ENCODE assay signal across 23 cellular contexts in genomic region chr3:155661042-155661441, GRCh38.
"Had no signal": no experiment of that assay in that cellular context is flagged by ENCODE, and none has a peak within 500 bp of the region (broad histone marks: within the 10 kb centered on the region; RNA-seq: fewer than 3 reads in every experiment).

No MANE protein-coding gene starts in this region.

- H3K9me3 Mint-ChIP-seq: activated B cell treated with CpG ODN at 0.5 μM for 24 hours; activated CD4-positive, alpha-beta T cell treated with anti-CD3 and anti-CD28 coated beads, Interleukin-2, amount 10 ng/mL, durations not matched to agents 24 days and 14 days; activated naive CD4-positive, alpha-beta T cell treated with anti-CD3 and anti-CD28 coated beads, Interleukin-2, amount 50 U/mL, for 24 hours; activated T-cell treated with anti-CD3 and anti-CD28 coated beads, Interleukin-2, amount 50 U/mL, for 24 hours; activated T-helper 1 cell treated with anti-CD3 and anti-CD28 coated beads, Interleukin-12 subunit alpha, Interleukin-12 subunit beta, Interleukin-2, Interleukin-4 antibody, amounts not matched to agents 30 ng/mL and 10 ng/mL and 1 ng/mL, durations not matched to agents 14 hours and 24 hours and 36 hours; T-cell had no signal

- H3K27me3 ChIP-seq: breast epithelium had no signal

- H3K4me3 ChIP-seq: breast epithelium had no signal

- H3K36me3 ChIP-seq: breast epithelium had no signal

- ATAC-seq: activated CD8-positive, alpha-beta memory T cell treated with anti-CD3 and anti-CD28 coated beads, Interleukin-2, amount 10 ng/mL, durations not matched to agents 7 days and 5 days; T-cell had no signal

- H3K9me3 ChIP-seq: breast epithelium had no signal

- H3K27me3 Mint-ChIP-seq: activated B cell treated with CpG ODN at 0.5 μM for 24 hours; activated naive CD4-positive, alpha-beta T cell treated with anti-CD3 and anti-CD28 coated beads, Interleukin-2, amount 50 U/mL, for 24 hours; activated T-cell treated with anti-CD3 and anti-CD28 coated beads, Interleukin-2, amount 50 U/mL, for 24 hours; T-cell had no signal

- H3K4me3 Mint-ChIP-seq: activated B cell treated with CpG ODN at 0.5 μM for 24 hours; activated CD4-positive, alpha-beta T cell treated with anti-CD3 and anti-CD28 coated beads, Interleukin-2, amount 10 ng/mL, durations not matched to agents 24 days and 14 days; activated CD8-positive, alpha-beta memory T cell treated with anti-CD3 and anti-CD28 coated beads, Interleukin-2, amount 10 ng/mL, durations not matched to agents 7 days and 5 days; activated naive CD4-positive, alpha-beta T cell treated with anti-CD3 and anti-CD28 coated beads, Interleukin-2, amount 50 U/mL, for 24 hours; activated T-cell treated with anti-CD3 and anti-CD28 coated beads, Interleukin-2, amount 50 U/mL, for 24 hours; activated T-helper 1 cell treated with anti-CD3 and anti-CD28 coated beads, Interleukin-12 subunit alpha, Interleukin-12 subunit beta, Interleukin-2, Interleukin-4 antibody, amounts not matched to agents 30 ng/mL and 10 ng/mL and 1 ng/mL, durations not matched to agents 14 hours and 24 hours and 36 hours; T-cell had no signal

- H3K27ac Mint-ChIP-seq: activated B cell treated with CpG ODN at 0.5 μM for 24 hours; activated CD4-positive, alpha-beta T cell treated with anti-CD3 and anti-CD28 coated beads, Interleukin-2, amount 10 ng/mL, durations not matched to agents 24 days and 14 days; activated CD8-positive, alpha-beta memory T cell treated with anti-CD3 and anti-CD28 coated beads, Interleukin-2, amount 10 ng/mL, durations not matched to agents 7 days and 5 days; activated naive CD4-positive, alpha-beta T cell treated with anti-CD3 and anti-CD28 coated beads, Interleukin-2, amount 50 U/mL, for 24 hours; activated T-cell treated with anti-CD3 and anti-CD28 coated beads, Interleukin-2, amount 50 U/mL, for 24 hours; activated T-helper 1 cell treated with anti-CD3 and anti-CD28 coated beads, Interleukin-12 subunit alpha, Interleukin-12 subunit beta, Interleukin-2, Interleukin-4 antibody, amounts not matched to agents 30 ng/mL and 10 ng/mL and 1 ng/mL, durations not matched to agents 14 hours and 24 hours and 36 hours; T-cell had no signal

- H3K36me3 Mint-ChIP-seq: activated CD8-positive, alpha-beta memory T cell treated with anti-CD3 and anti-CD28 coated beads, Interleukin-2, amount 10 ng/mL, durations not matched to agents 7 days and 5 days; activated naive CD4-positive, alpha-beta T cell treated with anti-CD3 and anti-CD28 coated beads, Interleukin-2, amount 50 U/mL, for 24 hours; T-cell had no signal

- H3K4me1 Mint-ChIP-seq: activated B cell treated with CpG ODN at 0.5 μM for 24 hours; activated CD4-positive, alpha-beta T cell treated with anti-CD3 and anti-CD28 coated beads, Interleukin-2, amount 10 ng/mL, durations not matched to agents 24 days and 14 days; activated CD8-positive, alpha-beta memory T cell treated with anti-CD3 and anti-CD28 coated beads, Interleukin-2, amount 10 ng/mL, durations not matched to agents 7 days and 5 days; activated naive CD4-positive, alpha-beta T cell treated with anti-CD3 and anti-CD28 coated beads, Interleukin-2, amount 50 U/mL, for 24 hours; T-cell had no signal

- DNase-seq: activated B cell treated with CpG ODN at 0.5 μM for 24 hours; activated CD4-positive, alpha-beta T cell treated with anti-CD3 and anti-CD28 coated beads for 1 hour; activated CD4-positive, alpha-beta T cell treated with anti-CD3 and anti-CD28 coated beads, Interleukin-2, amount 10 ng/mL, durations not matched to agents 24 days and 14 days; activated CD4-positive, alpha-beta T cell treated with anti-CD3 and anti-CD28 coated beads, Interleukin-2, amount 50 U/mL, for 48 hours; activated CD8-positive, alpha-beta memory T cell treated with anti-CD3 and anti-CD28 coated beads, Interleukin-2, amount 10 ng/mL, durations not matched to agents 7 days and 5 days; activated effector memory CD4-positive, alpha-beta T cell treated with Interleukin-2 at 50 U/mL for 16 hours; activated naive CD4-positive, alpha-beta T cell; activated T-cell treated with anti-CD3 and anti-CD28 coated beads, Interleukin-2, amount 50 U/mL, for 24 hours; aorta; KG1; MV-4-11; NCI-H1092 treated with DMSO at 0.1 percent for 48 hours; NCI-H1417 treated with DMSO at 0.1 percent for 48 hours; NCI-H1694; NCI-H2029 treated with DMSO at 0.1 percent for 48 hours; NCI-H446; NCI-H524; SIG-M5; T-cell; T1000 had no signal

- H3K27ac ChIP-seq: breast epithelium had no signal

- H3K4me1 ChIP-seq: breast epithelium had no signal
